Comparison of ENCODE assay signal across 21 cellular contexts in the genomic region with DNA sequence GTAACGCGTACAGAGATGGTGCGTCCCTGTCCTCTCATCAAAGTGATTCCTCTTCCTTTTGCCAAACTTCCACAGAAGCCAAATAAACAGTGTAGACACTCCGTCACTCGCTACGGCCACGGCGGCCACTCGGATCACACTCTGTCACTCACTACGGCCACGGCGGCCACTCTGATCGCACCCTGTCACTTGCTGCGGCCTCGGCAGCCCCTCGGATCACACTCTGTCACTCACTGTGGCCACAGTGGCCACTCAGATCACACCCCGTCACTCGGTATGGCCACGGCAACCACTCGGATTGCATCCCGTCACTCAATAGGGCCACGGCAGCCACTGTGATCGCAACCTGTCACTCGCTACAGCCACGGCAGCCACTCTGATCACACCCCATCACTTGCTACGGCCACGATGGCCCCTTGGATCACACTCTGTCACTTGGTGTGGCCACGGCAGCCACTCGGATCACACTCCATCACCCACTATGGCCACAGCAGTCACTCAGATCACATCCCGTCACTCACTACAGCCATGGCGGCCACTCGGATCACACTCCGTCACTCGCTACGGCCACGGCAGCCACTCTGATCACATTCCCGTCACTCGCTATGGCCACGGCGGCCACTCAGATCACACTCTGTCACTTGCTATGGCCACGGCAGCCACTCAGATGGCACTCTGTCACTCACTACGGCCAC.
"Had no signal": no experiment of that assay in that cellular context is flagged by ENCODE, and none has a peak within 500 bp of the region (broad histone marks: within the 10 kb centered on the region; RNA-seq: fewer than 3 reads in every experiment).

No MANE protein-coding gene starts in this region.

- H3K4me3 ChIP-seq: coronary artery, left ventricle myocardium inferior, lower lobe of right lung, right atrium auricular region, suprapubic skin, thyroid gland, upper lobe of left lung, uterus had no signal

- H3K36me3 Mint-ChIP-seq: memory B cell; naive thymus-derived CD4-positive, alpha-beta T cell had no signal

- H3K4me1 ChIP-seq: left ventricle myocardium inferior, lower lobe of right lung, right atrium auricular region, thyroid gland had no signal

- H3K36me3 ChIP-seq: left ventricle myocardium inferior, lower lobe of right lung, right atrium auricular region, suprapubic skin, thyroid gland, upper lobe of left lung, uterus had no signal

- H3K9me3 ChIP-seq: left ventricle myocardium inferior, lower lobe of right lung, right atrium auricular region, suprapubic skin, thyroid gland, upper lobe of left lung, uterus had no signal

- FAIRE-seq: frontal cortex, small intestine had no signal

- H3K27ac ChIP-seq: coronary artery, left ventricle myocardium inferior, lower lobe of right lung, right atrium auricular region, suprapubic skin, thyroid gland, upper lobe of left lung, uterus had no signal

- H3K27me3 ChIP-seq: right atrium auricular region, thyroid gland, upper lobe of left lung, uterus had no signal

- DNase-seq: central memory CD4-positive, alpha-beta T cell; effector CD4-positive, alpha-beta T cell; endodermal cell; erythroblast; islet precursor cell; left cardiac atrium; left ventricle myocardium inferior; lower lobe of right lung; naive thymus-derived CD4-positive, alpha-beta T cell; small intestine; stimulated activated CD4-positive, alpha-beta T cell treated with anti-CD3 and anti-CD28 coated beads, Interleukin-12 subunit alpha, Interleukin-12 subunit beta, amount 100 ng/mL, for 4 hours; stimulated activated CD4-positive, alpha-beta T cell treated with anti-CD3 and anti-CD28 coated beads, Interleukin-2, amount 100 ng/mL, for 48 hours; stimulated activated naive CD8-positive, alpha-beta T cell treated with anti-CD3 and anti-CD28 coated beads, Interleukin-15, Interleukin-2, amounts not matched to agents 100 U/mL and 50 U/mL, for 24 hours; thyroid gland; uterus had no signal

- H3K4me1 Mint-ChIP-seq: memory B cell had no signal

- H3K4me3 Mint-ChIP-seq: endodermal cell; memory B cell; naive thymus-derived CD4-positive, alpha-beta T cell had no signal

- ATAC-seq: left cardiac atrium; lower lobe of right lung; naive thymus-derived CD4-positive, alpha-beta T cell; stimulated activated naive CD8-positive, alpha-beta T cell treated with anti-CD3 and anti-CD28 coated beads, Interleukin-15, Interleukin-2, amounts not matched to agents 100 U/mL and 50 U/mL, for 24 hours had no signal

- H3K27ac Mint-ChIP-seq: endodermal cell, memory B cell had no signal
